Comparison of ENCODE assay signal across 2 cellular contexts in genomic region chr9:84419203-84419602, GRCh38.
TF ChIP-seq lines count a peak whose summit lies in the region.

No MANE protein-coding gene starts in this region.

TF ChIP-seq in SK-N-SH, 30 proteins besides CTCF, POLR2A, EP300 and RAD21 (continued from another document):
- TF ChIP-seq ZBTB33 (IDR thresholded peaks at IDR 0.05; ENCODE audit: borderline replicate concordance, low read depth): no peak
- no peak for TF ChIP-seq RXRA (IDR thresholded peaks at IDR 0.05; ENCODE audit: borderline replicate concordance, low read depth)
- no peak for TF ChIP-seq JUND (IDR thresholded peaks at IDR 0.05)
- TF ChIP-seq, protein P1, sequence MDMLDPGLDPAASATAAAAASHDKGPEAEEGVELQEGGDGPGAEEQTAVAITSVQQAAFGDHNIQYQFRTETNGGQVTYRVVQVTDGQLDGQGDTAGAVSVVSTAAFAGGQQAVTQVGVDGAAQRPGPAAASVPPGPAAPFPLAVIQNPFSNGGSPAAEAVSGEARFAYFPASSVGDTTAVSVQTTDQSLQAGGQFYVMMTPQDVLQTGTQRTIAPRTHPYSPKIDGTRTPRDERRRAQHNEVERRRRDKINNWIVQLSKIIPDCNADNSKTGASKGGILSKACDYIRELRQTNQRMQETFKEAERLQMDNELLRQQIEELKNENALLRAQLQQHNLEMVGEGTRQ (IDR thresholded peaks at IDR 0.05; ENCODE audit: borderline replicate concordance, low read depth, low read length): no peak
- TF ChIP-seq MEF2A (IDR thresholded peaks at IDR 0.05; ENCODE audit: borderline replicate concordance, low read depth): no peak
- no peak for TF ChIP-seq SIN3A (IDR thresholded peaks at IDR 0.05; ENCODE audit: borderline replicate concordance, low read depth, low read length)
- TF ChIP-seq ELF1 (IDR thresholded peaks at IDR 0.05): no peak
- no peak for TF ChIP-seq CHD2 (IDR thresholded peaks at IDR 0.05; ENCODE audit: low read length, partially characterized antibody)
- no peak for TF ChIP-seq FOSL2 (IDR thresholded peaks at IDR 0.05; ENCODE audit: borderline replicate concordance, low read depth)
- TF ChIP-seq RCOR1 (IDR thresholded peaks at IDR 0.05; ENCODE audit: low read length): no peak
TF ChIP-seq in SK-N-SH: peak in this region for 0.

TF ChIP-seq in SK-N-SH treated with all-trans-retinoic acid at 6 μM for 48 hours, 23 proteins besides CTCF, POLR2A, EP300 and RAD21 (continued from another document):
- no peak for TF ChIP-seq TSHZ2 (CRISPR knock-in tag; IDR thresholded peaks at IDR 0.05)
- no peak for TF ChIP-seq ZFP30 (CRISPR knock-in tag; IDR thresholded peaks at IDR 0.05)
- no peak for TF ChIP-seq ZFP3 (CRISPR knock-in tag; IDR thresholded peaks at IDR 0.05)
- no peak for TF ChIP-seq GLIS3 (CRISPR knock-in tag; IDR thresholded peaks at IDR 0.05)
- no peak for TF ChIP-seq OSR1 (CRISPR knock-in tag; IDR thresholded peaks at IDR 0.05)
- TF ChIP-seq CSDC2 (CRISPR knock-in tag; IDR thresholded peaks at IDR 0.05): no peak
- TF ChIP-seq TOX (CRISPR knock-in tag; IDR thresholded peaks at IDR 0.05; ENCODE audit: borderline replicate concordance): no peak
- no peak for TF ChIP-seq ARNTL (CRISPR knock-in tag; IDR thresholded peaks at IDR 0.05; ENCODE audit: borderline replicate concordance, low read depth)
- no peak for TF ChIP-seq PATZ1 (CRISPR knock-in tag; IDR thresholded peaks at IDR 0.05; ENCODE audit: borderline replicate concordance)
- no peak for TF ChIP-seq ISL1 (CRISPR knock-in tag; IDR thresholded peaks at IDR 0.05)
- TF ChIP-seq ZNF8 (CRISPR knock-in tag; IDR thresholded peaks at IDR 0.05): no peak
- TF ChIP-seq, protein P2, sequence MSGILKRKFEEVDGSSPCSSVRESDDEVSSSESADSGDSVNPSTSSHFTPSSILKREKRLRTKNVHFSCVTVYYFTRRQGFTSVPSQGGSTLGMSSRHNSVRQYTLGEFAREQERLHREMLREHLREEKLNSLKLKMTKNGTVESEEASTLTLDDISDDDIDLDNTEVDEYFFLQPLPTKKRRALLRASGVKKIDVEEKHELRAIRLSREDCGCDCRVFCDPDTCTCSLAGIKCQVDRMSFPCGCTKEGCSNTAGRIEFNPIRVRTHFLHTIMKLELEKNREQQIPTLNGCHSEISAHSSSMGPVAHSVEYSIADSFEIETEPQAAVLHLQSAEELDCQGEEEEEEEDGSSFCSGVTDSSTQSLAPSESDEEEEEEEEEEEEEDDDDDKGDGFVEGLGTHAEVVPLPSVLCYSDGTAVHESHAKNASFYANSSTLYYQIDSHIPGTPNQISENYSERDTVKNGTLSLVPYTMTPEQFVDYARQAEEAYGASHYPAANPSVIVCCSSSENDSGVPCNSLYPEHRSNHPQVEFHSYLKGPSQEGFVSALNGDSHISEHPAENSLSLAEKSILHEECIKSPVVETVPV (CRISPR knock-in tag; IDR thresholded peaks at IDR 0.05): no peak
- no peak for TF ChIP-seq ZNF70 (CRISPR knock-in tag; IDR thresholded peaks at IDR 0.05)
- TF ChIP-seq ESRRG (CRISPR knock-in tag; IDR thresholded peaks at IDR 0.05): no peak
- no peak for TF ChIP-seq RARB (CRISPR knock-in tag; IDR thresholded peaks at IDR 0.05)
- TF ChIP-seq ZNF565 (CRISPR knock-in tag; conservative IDR thresholded peaks at IDR 0.05; ENCODE audit: low read depth): no peak
